In the genomic region with DNA sequence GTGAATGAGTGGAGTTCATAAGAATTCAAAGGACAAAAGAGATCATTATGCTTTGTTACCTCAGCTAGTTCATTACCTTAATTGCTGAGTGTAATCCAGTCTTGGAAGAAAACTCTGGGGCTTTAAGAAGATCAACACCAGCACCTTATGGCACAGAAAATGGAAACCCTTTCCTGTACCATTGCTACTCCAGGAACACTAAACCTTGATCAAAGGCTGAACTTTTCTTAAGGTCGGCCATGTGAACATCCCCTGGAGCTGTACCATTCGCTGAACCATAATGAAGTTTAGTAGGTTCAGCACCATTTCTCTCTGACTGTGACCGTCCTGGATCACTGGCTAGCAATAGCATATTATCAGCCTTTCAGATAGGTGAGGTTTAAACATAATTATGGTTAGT, we compare ENCODE assay signal across 24 cellular contexts.
DNase-seq lines count a peak whose midpoint lies in the region; FAIRE-seq and TF ChIP-seq lines count a peak whose summit lies in the region.
"Had no signal": no experiment of that assay in that cellular context is flagged by ENCODE, and none has a peak within 500 bp of the region (broad histone marks: within the 10 kb centered on the region; RNA-seq: fewer than 3 reads in every experiment).

No MANE protein-coding gene starts in this region.

- no peak for TF ChIP-seq EP300 in SK-N-SH (IDR thresholded peaks at IDR 0.05; ENCODE audit: borderline replicate concordance in 1 of 2, low read depth in 1 of 2, low read length in 1 of 2)

- peaks cover 36% of the 10 kb centered on the region for H3K4me1 Mint-ChIP-seq in neural progenitor cell
- peaks cover 0 to 9% of the 10 kb centered on the region in 2 donors for H3K4me1 Mint-ChIP-seq in immature natural killer cell
- H3K4me1 Mint-ChIP-seq in Caco-2 (ENCODE audit: low read depth, unreplicated experiment), result no peaks in the 10 kb centered on the region
- H3K4me1 Mint-ChIP-seq: activated CD4-positive, alpha-beta T cell treated with anti-CD3 and anti-CD28 coated beads, Interleukin-2, amount 10 ng/mL, durations not matched to agents 24 days and 14 days had no signal

- H3K4me3 ChIP-seq in HUES48 (ENCODE audit: low read depth, low read length), result no peak overlapping the region; the same call in 1 of the 2 replicates
- H3K4me3 ChIP-seq in SK-N-SH (ENCODE audit: low read depth in 2 of 2, low read length in 1 of 2), result no peak overlapping the region
- H3K4me3 ChIP-seq in neural progenitor cell, result no peak overlapping the region
- H3K4me3 ChIP-seq in Caco-2 (ENCODE audit: low read depth, low read length), result no peak overlapping the region
- H3K4me3 ChIP-seq: GM23248, left ventricle myocardium inferior, tibial nerve had no signal

- H3K27me3 Mint-ChIP-seq in neural progenitor cell (ENCODE audit: insufficient read depth, low read depth) (no peaks in the 10 kb centered on the region), immature natural killer cell (ENCODE audit: low read depth in 3 of 3) (peaks cover 0 to 2% (median 0%) of the 10 kb centered on the region in 3 donors), Caco-2 (ENCODE audit: insufficient read depth, unreplicated experiment) (peaks cover 2% of the 10 kb centered on the region)
- H3K27me3 Mint-ChIP-seq: activated naive CD4-positive, alpha-beta T cell treated with anti-CD3 and anti-CD28 coated beads, Interleukin-2, amount 50 U/mL, for 24 hours had no signal

- no peak for TF ChIP-seq RAD21 in SK-N-SH (IDR thresholded peaks at IDR 0.05; ENCODE audit: low read length)

- H3K27me3 ChIP-seq in HUES48 (ENCODE audit: control insufficient read depth, insufficient read depth, low read length) (no peaks in the 10 kb centered on the region), SK-N-SH (ENCODE audit: insufficient read depth) (no peaks in the 10 kb centered on the region), neural progenitor cell (no peaks in the 10 kb centered on the region), Caco-2 (replicated peaks; ENCODE audit: control insufficient read depth, insufficient read depth, low read length) (no peaks in the 10 kb centered on the region)
- H3K27me3 ChIP-seq: tibial nerve had no signal

- peaks cover 3% of the 10 kb centered on the region for H3K9me3 Mint-ChIP-seq in neural progenitor cell
- no peaks in the 10 kb centered on the region for H3K9me3 Mint-ChIP-seq in immature natural killer cell
- no peaks in the 10 kb centered on the region for H3K9me3 Mint-ChIP-seq in Caco-2 (ENCODE audit: unreplicated experiment)
- H3K9me3 Mint-ChIP-seq: activated CD4-positive, alpha-beta T cell treated with anti-CD3 and anti-CD28 coated beads, Interleukin-2, amount 10 ng/mL, durations not matched to agents 24 days and 14 days; activated naive CD4-positive, alpha-beta T cell treated with anti-CD3 and anti-CD28 coated beads, Interleukin-2, amount 50 U/mL, for 24 hours; HFFc6 had no signal

- no peak for DNase-seq in D721Med (ENCODE audit: insufficient read length, low spot score)
- DNase-seq in SK-N-SH, result no peak
- no peak for DNase-seq in neural progenitor cell (ENCODE audit: low spot score)
- DNase-seq in immature natural killer cell, result no peak
- no peak for DNase-seq in GM13976 (ENCODE audit: low spot score)
- no peak for DNase-seq in Caco-2
- DNase-seq: activated CD4-positive, alpha-beta T cell treated with anti-CD3 and anti-CD28 coated beads, Interleukin-2, amount 10 ng/mL, durations not matched to agents 24 days and 14 days; activated CD8-positive, alpha-beta memory T cell treated with anti-CD3 and anti-CD28 coated beads for 24 hours; activated T-cell treated with anti-CD3 and anti-CD28 coated beads for 4 hours; amygdala; DMS79 treated with DMSO at 0.1 percent for 48 hours; GDM1; GM23248; HFFc6; KBM-7; left ventricle myocardium inferior; NCI-H1105; NCI-H1930; NCI-H345; stimulated activated CD4-positive, alpha-beta T cell treated with anti-CD3 and anti-CD28 coated beads, Interleukin-4, amount 100 ng/mL, for 1 hour had no signal

- peaks cover 52% of the 10 kb centered on the region for H3K4me1 ChIP-seq in HUES48 (ENCODE audit: control insufficient read depth, insufficient read depth, low read length)
- peaks cover 25 to 56% of the 10 kb centered on the region in 2 experiments for H3K4me1 ChIP-seq in SK-N-SH (ENCODE audit: control insufficient read depth in 1 of 2, insufficient read depth in 2 of 2, low read depth in 1 of 2, low read length in 1 of 2)
- H3K4me1 ChIP-seq in neural progenitor cell, result peaks cover 38% of the 10 kb centered on the region
- no peaks in the 10 kb centered on the region for H3K4me1 ChIP-seq in Caco-2

- H3K36me3 Mint-ChIP-seq in neural progenitor cell (peaks cover 6% of the 10 kb centered on the region), immature natural killer cell (peaks cover 0 to 3% (median 0%) of the 10 kb centered on the region in 3 donors), Caco-2 (ENCODE audit: insufficient read depth, unreplicated experiment) (no peaks in the 10 kb centered on the region)

- no peak overlapping the region for H2AFZ ChIP-seq in SK-N-SH (ENCODE audit: low read depth)
- no peak overlapping the region for H2AFZ ChIP-seq in neural progenitor cell (replicated peaks)
- H2AFZ ChIP-seq: GM23248 had no signal

- H3F3A ChIP-seq in SK-N-SH (replicated peaks; ENCODE audit: insufficient read depth), result peaks cover 32% of the 10 kb centered on the region
- H3F3A ChIP-seq in neural progenitor cell (ENCODE audit: low read depth), result peaks cover 14% of the 10 kb centered on the region

- BruUV-seq in Caco-2 (replicated peaks; lab: Mats Ljungman, UMichigan), result no TSS peak

- H3K4me2 ChIP-seq in SK-N-SH, result 0 out of 2 replicates have a peak overlapping the region, but pooled peaks have one; percentile 8
- peak overlapping the region; percentile 25 for H3K4me2 ChIP-seq in neural progenitor cell

- 69% methylated on average over 3 of the region's 3 CpGs for WGBS in SK-N-SH (ENCODE audit: low lambda C conversion rate)

- H3K9me3 ChIP-seq in HUES48 (ENCODE audit: control insufficient read depth, insufficient read depth, low read length) (no peaks in the 10 kb centered on the region), SK-N-SH (no peaks in the 10 kb centered on the region), neural progenitor cell (ENCODE audit: low read depth) (no peaks in the 10 kb centered on the region), Caco-2 (no peaks in the 10 kb centered on the region)
- H3K9me3 ChIP-seq: tibial nerve had no signal

- peaks cover 35% of the 10 kb centered on the region; the same call in 1 of the 2 replicates for H4K20me1 ChIP-seq in SK-N-SH (ENCODE audit: insufficient read depth)
- H4K20me1 ChIP-seq in neural progenitor cell (ENCODE audit: low read depth), result peaks cover 70% of the 10 kb centered on the region

- peaks cover 99% of the 10 kb centered on the region for H3K79me2 ChIP-seq in SK-N-SH (ENCODE audit: insufficient read depth)
- peaks cover 98% of the 10 kb centered on the region for H3K79me2 ChIP-seq in neural progenitor cell (ENCODE audit: low read depth)

- POLR2A ChIA-PET in SK-N-SH (lab: Yijun Ruan, JAX), result interaction anchor here (0.7 kb wide), 1 partner anchor 20 kb away, joined by 3 read pairs; no protein-coding TSS in a partner anchor
- POLR2A ChIA-PET in Caco-2 (lab: Charles Lee), result no interaction called here

- H3K27ac Mint-ChIP-seq in neural progenitor cell (no peak overlapping the region), immature natural killer cell (no peak overlapping the region), Caco-2 (ENCODE audit: unreplicated experiment) (no peak overlapping the region)
- H3K27ac Mint-ChIP-seq: activated CD4-positive, alpha-beta T cell treated with anti-CD3 and anti-CD28 coated beads, Interleukin-2, amount 10 ng/mL, durations not matched to agents 24 days and 14 days; activated naive CD4-positive, alpha-beta T cell treated with anti-CD3 and anti-CD28 coated beads, Interleukin-2, amount 50 U/mL, for 24 hours; activated T-helper 2 cell treated with anti-CD3 and anti-CD28 coated beads, Interferon-gamma antibody, Interleukin-2, Interleukin-4, amounts not matched to agents 10 μg/mL and 5 μg/mL and 100 μg/mL, durations not matched to agents 14 hours and 24 hours and 36 hours; HFFc6 had no signal

- CTCF ChIA-PET in SK-N-SH (lab: Yijun Ruan, JAX), result no interaction called here
- CTCF ChIA-PET in Caco-2 (lab: Charles Lee), result no interaction called here

- H3K27ac ChIP-seq in HUES48 (ENCODE audit: low read depth, low read length) (peak overlapping the region; percentile 70), SK-N-SH (ENCODE audit: low read depth in 2 of 2, low read length in 1 of 2) (peak overlapping the region; percentile 79 to 93; a peak in 3 of 4 replicates), neural progenitor cell (no peak overlapping the region)
- H3K27ac ChIP-seq: GM23248, tibial nerve had no signal

- intact Hi-C loops in Caco-2 (cut with micrococcal nuclease; ENCODE audit: unreplicated experiment), result no loop called here

- TF ChIP-seq CTCF in D721Med (IDR thresholded peaks at IDR 0.05; ENCODE audit: insufficient read depth, missing control alignments), result no peak
- no peak for TF ChIP-seq CTCF in SK-N-SH (IDR thresholded peaks at IDR 0.05)
- TF ChIP-seq CTCF in neural progenitor cell (IDR thresholded peaks at IDR 0.05), result no peak
- TF ChIP-seq CTCF in GM13976 (IDR thresholded peaks at IDR 0.05; ENCODE audit: borderline replicate concordance, control extremely low read depth, extremely low read depth, insufficient read depth, missing control alignments), result no peak
- no peak for TF ChIP-seq CTCF in Caco-2 (IDR thresholded peaks at IDR 0.05; ENCODE audit: insufficient read depth in 1 of 2, low read depth in 1 of 2, low read length in 1 of 2, severe bottlenecking in 1 of 2, unreplicated experiment in 1 of 2)

- H3K9me2 ChIP-seq in SK-N-SH, result no peaks in the 10 kb centered on the region

- H3K36me3 ChIP-seq in HUES48 (ENCODE audit: control insufficient read depth, insufficient read depth, low read length) (no peaks in the 10 kb centered on the region), SK-N-SH (replicated peaks in 1 of 2; ENCODE audit: control insufficient read depth in 1 of 2, insufficient read depth in 2 of 2, low read length in 1 of 2) (peaks cover 4 to 22% of the 10 kb centered on the region in 2 experiments), neural progenitor cell (peaks cover 5% of the 10 kb centered on the region), Caco-2 (ENCODE audit: control insufficient read depth, insufficient read depth, low read length) (no peaks in the 10 kb centered on the region)
- H3K36me3 ChIP-seq: left ventricle myocardium inferior, tibial nerve had no signal

- peak; percentile 99 for FAIRE-seq in D721Med (lab: Jason Lieb, UNC)

- in situ Hi-C loops in GM13976 (cut with MboI; ENCODE audit: low sequenced_read_pairs, unreplicated experiment), result no loop called here

- H3K4me3 Mint-ChIP-seq in neural progenitor cell, result no peak overlapping the region
- no peak overlapping the region for H3K4me3 Mint-ChIP-seq in immature natural killer cell
- no peak overlapping the region for H3K4me3 Mint-ChIP-seq in Caco-2 (ENCODE audit: unreplicated experiment)
- H3K4me3 Mint-ChIP-seq: activated CD4-positive, alpha-beta T cell treated with anti-CD3 and anti-CD28 coated beads, Interleukin-2, amount 10 ng/mL, durations not matched to agents 24 days and 14 days; activated naive CD4-positive, alpha-beta T cell treated with anti-CD3 and anti-CD28 coated beads, Interleukin-2, amount 50 U/mL, for 24 hours; HFFc6 had no signal

- H3K9ac ChIP-seq in HUES48 (ENCODE audit: low read depth, low read length), result no peak overlapping the region
- H3K9ac ChIP-seq in SK-N-SH, result no peak overlapping the region
- no peak overlapping the region for H3K9ac ChIP-seq in neural progenitor cell
- H3K9ac ChIP-seq: GM23248 had no signal
